ENCODE assay signal across 19 cellular contexts in the genomic region with DNA sequence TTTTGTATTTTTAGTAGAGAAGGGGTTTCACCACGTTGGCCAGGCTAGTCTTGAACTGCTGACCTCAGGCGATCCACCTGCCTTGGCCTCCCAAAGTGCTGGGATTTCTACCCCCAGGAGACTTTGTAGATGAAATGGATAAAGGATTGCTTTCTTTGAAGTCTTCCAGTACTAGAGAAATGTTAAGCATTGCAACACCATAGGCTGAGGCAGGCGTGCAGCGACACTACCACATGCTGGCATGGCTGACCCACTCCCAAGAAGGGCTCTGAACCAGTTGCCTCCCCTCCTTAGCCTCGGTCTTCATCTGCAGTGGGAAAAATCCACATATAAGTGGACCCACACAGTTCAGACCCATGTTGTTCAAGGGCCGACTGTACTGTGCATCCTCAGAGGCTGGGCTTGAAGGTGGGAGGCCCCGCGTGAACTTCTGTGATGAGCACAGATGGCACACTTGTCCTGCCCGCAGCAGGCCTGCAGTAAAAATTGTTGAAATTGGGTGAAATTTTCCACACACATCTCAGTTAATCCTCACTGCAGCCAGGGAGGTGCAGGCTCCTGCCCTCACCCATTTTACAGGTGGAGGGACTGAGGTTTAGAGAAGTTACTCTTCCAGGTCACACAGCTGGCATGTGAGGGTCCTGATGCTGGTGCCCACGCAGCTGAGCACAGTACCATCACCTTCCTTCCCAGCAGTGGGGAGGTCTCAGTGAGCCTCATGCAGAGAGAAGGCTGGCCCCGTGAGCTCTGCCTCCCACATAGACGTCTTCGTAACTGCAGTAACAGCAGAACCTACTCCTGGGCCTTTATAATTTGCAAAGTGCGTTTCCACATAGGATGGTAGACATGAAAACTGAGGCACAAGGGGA. TPM values are rescaled to one million over a fixed set of nuclear protein-coding genes. Genes with fewer than 3 reads are reported as not detected.
"Had no signal": no experiment of that assay in that cellular context is flagged by ENCODE, and none has a peak within 500 bp of the region (broad histone marks: within the 10 kb centered on the region; RNA-seq: fewer than 3 reads in every experiment).

No MANE protein-coding gene starts in this region.

- H3K4me1 Mint-ChIP-seq: memory B cell, T-helper 17 cell had no signal

- H3K27me3 ChIP-seq: breast epithelium had no signal

- H3K4me3 ChIP-seq: breast epithelium, esophagus squamous epithelium had no signal

- ATAC-seq: activated CD8-positive, alpha-beta T cell treated with anti-CD3 and anti-CD28 coated beads, Interleukin-2, amount 10 ng/mL, durations not matched to agents 7 days and 5 days; activated naive CD4-positive, alpha-beta T cell treated with anti-CD3 and anti-CD28 coated beads, Interleukin-2, amount 50 U/mL, for 72 hours; left lobe of liver; T-helper 17 cell had no signal

- H3K79me2 ChIP-seq: parathyroid adenoma had no signal

- H2AFZ ChIP-seq: parathyroid adenoma had no signal

- H3K9me3 ChIP-seq: breast epithelium, esophagus squamous epithelium had no signal

- H3K4me1 ChIP-seq: parathyroid adenoma had no signal

- H3K4me3 Mint-ChIP-seq: activated CD8-positive, alpha-beta T cell treated with anti-CD3 and anti-CD28 coated beads, Interleukin-2, amount 10 ng/mL, durations not matched to agents 7 days and 5 days; memory B cell; T-helper 17 cell; type B pancreatic cell; WTC11 had no signal

- H3K27me3 Mint-ChIP-seq: type B pancreatic cell had no signal

- FAIRE-seq: colon had no signal

- H3K36me3 Mint-ChIP-seq: activated naive CD4-positive, alpha-beta T cell treated with anti-CD3 and anti-CD28 coated beads, Interleukin-2, amount 50 U/mL, for 72 hours; type B pancreatic cell; WTC11 had no signal

- H3K27ac ChIP-seq: parathyroid adenoma had no signal

- H3K36me3 ChIP-seq: breast epithelium, esophagus squamous epithelium had no signal

- DNase-seq: activated CD4-positive, alpha-beta T cell treated with anti-CD3 and anti-CD28 coated beads for 48 hours; activated CD8-positive, alpha-beta T cell treated with anti-CD3 and anti-CD28 coated beads, Interleukin-2, amount 10 ng/mL, durations not matched to agents 7 days and 5 days; esophagus squamous epithelium; foreskin fibroblast; islet precursor cell; stimulated activated CD4-positive, alpha-beta T cell treated with anti-CD3 and anti-CD28 coated beads, Interleukin-1b, Interleukin-23, amount 100 ng/mL, for 48 hours; stimulated activated naive CD4-positive, alpha-beta T cell; substantia nigra; T-helper 17 cell had no signal

- H3K27ac Mint-ChIP-seq: activated CD8-positive, alpha-beta T cell treated with anti-CD3 and anti-CD28 coated beads, Interleukin-2, amount 10 ng/mL, durations not matched to agents 7 days and 5 days; activated naive CD4-positive, alpha-beta T cell treated with anti-CD3 and anti-CD28 coated beads, Interleukin-2, amount 50 U/mL, for 72 hours; activated T-helper 2 cell treated with anti-CD3 and anti-CD28 coated beads, Interferon-gamma antibody, Interleukin-2, Interleukin-4, amounts not matched to agents 10 μg/mL and 5 μg/mL and 100 μg/mL, durations not matched to agents 14 hours and 24 hours and 36 hours; memory B cell; T-helper 17 cell; type B pancreatic cell; WTC11 had no signal

- H3K9me3 Mint-ChIP-seq: activated T-helper 2 cell treated with anti-CD3 and anti-CD28 coated beads, Interferon-gamma antibody, Interleukin-2, Interleukin-4, amounts not matched to agents 10 μg/mL and 5 μg/mL and 100 μg/mL, durations not matched to agents 14 hours and 24 hours and 36 hours; type B pancreatic cell had no signal

- H3K9ac ChIP-seq: parathyroid adenoma had no signal

RNA-seq across cellular contexts. Expression of a gene that starts 35.5 kb away (rescaled TPM):
- total RNA-seq: activated CD8-positive, alpha-beta T cell treated with anti-CD3 and anti-CD28 coated beads, Interleukin-2, amount 10 ng/mL, durations not matched to agents 7 days and 5 days; activated naive CD4-positive, alpha-beta T cell treated with anti-CD3 and anti-CD28 coated beads, Interleukin-2, amount 50 U/mL, for 72 hours; T-helper 17 cell had no signal
- polyA plus RNA-seq: neural cell had no signal
